10 cellular contexts compared by ENCODE assay signal in the genomic region with DNA sequence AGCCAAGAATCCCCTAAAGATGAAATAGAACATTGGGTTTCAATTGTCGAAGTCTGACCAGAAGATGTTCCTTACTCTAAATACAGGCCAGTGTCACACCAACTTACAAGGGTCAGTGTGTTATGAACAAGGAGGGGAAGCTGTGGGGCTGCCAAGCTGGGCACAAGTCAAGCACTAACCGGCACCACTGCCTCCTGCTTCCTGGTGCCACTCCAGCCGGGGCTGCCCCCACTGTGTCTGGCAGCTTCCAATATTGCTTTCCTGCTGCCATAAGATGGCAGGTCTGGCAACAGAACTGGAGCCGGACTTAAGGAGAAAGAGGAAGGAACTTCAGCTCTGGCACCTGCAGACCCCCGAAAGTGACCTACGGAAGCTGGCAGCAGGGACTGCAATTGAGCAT. TPM values are rescaled to one million over a fixed set of nuclear protein-coding genes. Genes with fewer than 3 reads are reported as not detected.
"Had no signal": no experiment of that assay in that cellular context is flagged by ENCODE, and none has a peak within 500 bp of the region (broad histone marks: within the 10 kb centered on the region; RNA-seq: fewer than 3 reads in every experiment).

No MANE protein-coding gene starts in this region.

- H3K27ac Mint-ChIP-seq: HFFc6, IgD-negative memory B cell had no signal

- H3K36me3 Mint-ChIP-seq: IgD-negative memory B cell had no signal

- H3K9me3 ChIP-seq: HAP-1 had no signal

- H3K36me3 ChIP-seq: HAP-1 had no signal

- DNase-seq: GOT3, H7, HFFc6 had no signal

- H3K27ac ChIP-seq: HL-60 had no signal

- H3K4me1 ChIP-seq: HAP-1 had no signal

- H3K9me3 Mint-ChIP-seq: HFFc6, IgD-negative memory B cell had no signal

- H3K4me3 ChIP-seq: HAP-1 had no signal

- ATAC-seq: HCT116, HepG2 had no signal

RNA-seq across cellular contexts. Expression of a gene that starts 28.4 kb away (rescaled TPM):
- total RNA-seq: H4, H7, HepG2, HT1080 had no signal
- polyA plus RNA-seq: HepG2, IgD-negative memory B cell had no signal

RNA-seq across cellular contexts. Expression of a gene that starts 47.2 kb away (rescaled TPM):
- total RNA-seq: H4, HepG2, HFFc6, HT1080 had no signal
- polyA plus RNA-seq: HepG2, IgD-negative memory B cell had no signal
